ENCODE assay signal across 25 cellular contexts in genomic region chr7:24328050-24328449, GRCh38. TPM values are rescaled to one million over a fixed set of nuclear protein-coding genes. Genes with fewer than 3 reads are reported as not detected.
A peak's percentile ranks its signal among the peaks of the same experiment; 100 is the strongest.
DNase-seq lines count a peak whose midpoint lies in the region; FAIRE-seq and TF ChIP-seq lines count a peak whose summit lies in the region.
"Had no signal": no experiment of that assay in that cellular context is flagged by ENCODE, and none has a peak within 500 bp of the region (broad histone marks: within the 10 kb centered on the region; RNA-seq: fewer than 3 reads in every experiment).

No MANE protein-coding gene starts in this region.

- H3K9me3 Mint-ChIP-seq in endothelial cell (ENCODE audit: unreplicated experiment) = no peaks in the 10 kb centered on the region

- H3K4me3 Mint-ChIP-seq in endothelial cell (ENCODE audit: unreplicated experiment) = no peak overlapping the region

- H3K36me3 ChIP-seq in bronchial epithelial cell (ENCODE audit: control insufficient read depth, insufficient read depth, low read length) (no peaks in the 10 kb centered on the region), smooth muscle cell (ENCODE audit: low read depth) (no peaks in the 10 kb centered on the region)
- H3K36me3 ChIP-seq: BE2C, brain microvascular endothelial cell, heart right ventricle, MG63, Peyer's patch had no signal

- DNase-seq in NCI-H187 treated with DMSO at 0.1 percent for 48 hours (lab: John Stamatoyannopoulos, UW) = peak; percentile 35
- DNase-seq in NCI-H187 (lab: John Stamatoyannopoulos, UW) = no peak
- DNase-seq in NCI-H1105 treated with DMSO at 0.1 percent for 48 hours (lab: John Stamatoyannopoulos, UW) = peak; percentile 36
- peak; percentile 22 for DNase-seq in bronchial epithelial cell (ENCODE audit: low read depth)
- no peak for DNase-seq in smooth muscle cell (lab: John Stamatoyannopoulos, UW; ENCODE audit: unreplicated experiment)
- DNase-seq in SHP77 treated with DMSO at 0.1 percent for 48 hours (lab: John Stamatoyannopoulos, UW) = no peak
- no peak for DNase-seq in middle frontal gyrus (ENCODE audit: extremely low spot score, low spot score)
- no peak for DNase-seq in endothelial cell (ENCODE audit: low spot score)
- DNase-seq: activated CD8-positive, alpha-beta memory T cell treated with anti-CD3 and anti-CD28 coated beads, Interleukin-2, amount 50 U/mL, for 48 hours; BE2C; brain microvascular endothelial cell; Calu3; cortex of kidney; heart right ventricle; left ventricle myocardium superior; MG63; nucleus accumbens; Peyer's patch; retina; stimulated activated CD4-positive, alpha-beta T cell treated with anti-CD3 and anti-CD28 coated beads, Interleukin-12 subunit alpha, Interleukin-12 subunit beta, amount 100 ng/mL, for 4 hours had no signal

- no peak overlapping the region for H3K9ac ChIP-seq in smooth muscle cell (ENCODE audit: low read depth)

- H3K9me3 ChIP-seq in smooth muscle cell (replicated peaks; ENCODE audit: low read depth) = no peaks in the 10 kb centered on the region
- H3K9me3 ChIP-seq: A549, BE2C, MG63, Peyer's patch had no signal

- TF ChIP-seq CTCF in bronchial epithelial cell (IDR thresholded peaks at IDR 0.05; ENCODE audit: insufficient read depth, low read length, severe bottlenecking) (no peak), smooth muscle cell (IDR thresholded peaks at IDR 0.05; ENCODE audit: borderline replicate concordance, insufficient read depth, poor library complexity, severe bottlenecking) (no peak), endothelial cell (IDR thresholded peaks at IDR 0.05; ENCODE audit: unreplicated experiment) (no peak)

- peak overlapping the region; percentile 17 for H3K4me2 ChIP-seq in smooth muscle cell
- H3K4me2 ChIP-seq: A549 had no signal

- no peaks in the 10 kb centered on the region for H3K4me1 Mint-ChIP-seq in endothelial cell (ENCODE audit: unreplicated experiment)

- no peaks in the 10 kb centered on the region for H3K27me3 Mint-ChIP-seq in endothelial cell (ENCODE audit: unreplicated experiment)

- H3K27ac Mint-ChIP-seq in endothelial cell (ENCODE audit: unreplicated experiment) = no peak overlapping the region

- 49% methylated on average over 5 of the region's 5 CpGs for WGBS in smooth muscle cell (ENCODE audit: low lambda C conversion rate)

- no peak overlapping the region for H3K4me3 ChIP-seq in bronchial epithelial cell (ENCODE audit: low read depth, low read length)
- H3K4me3 ChIP-seq in smooth muscle cell = no peak overlapping the region
- H3K4me3 ChIP-seq: A549, heart right ventricle, MG63, Peyer's patch had no signal

- H3K27ac ChIP-seq in smooth muscle cell (ENCODE audit: low read depth) = peak overlapping the region; percentile 25
- H3K27ac ChIP-seq: A549, brain microvascular endothelial cell, heart right ventricle, Peyer's patch had no signal

- FAIRE-seq in bronchial epithelial cell (lab: Jason Lieb, UNC) = no peak
- FAIRE-seq: A549, endothelial cell of umbilical vein, GM18507 had no signal

- H3K4me1 ChIP-seq in smooth muscle cell (ENCODE audit: low read depth) = no peaks in the 10 kb centered on the region
- H3K4me1 ChIP-seq: A549, BE2C, heart right ventricle, Peyer's patch had no signal

- peak overlapping the region; percentile 17 for H2AFZ ChIP-seq in smooth muscle cell (ENCODE audit: low read depth)

- H3K79me2 ChIP-seq in smooth muscle cell (ENCODE audit: low read depth) = no peaks in the 10 kb centered on the region

- H3K36me3 Mint-ChIP-seq in endothelial cell (ENCODE audit: low read depth, unreplicated experiment) = no peaks in the 10 kb centered on the region

- H3K27me3 ChIP-seq in bronchial epithelial cell (ENCODE audit: control insufficient read depth, insufficient read depth, low read length) (no peaks in the 10 kb centered on the region), smooth muscle cell (ENCODE audit: low read depth) (no peaks in the 10 kb centered on the region)
- H3K27me3 ChIP-seq: BE2C, brain microvascular endothelial cell, heart right ventricle, MG63, Peyer's patch had no signal

- no peaks in the 10 kb centered on the region for H4K20me1 ChIP-seq in smooth muscle cell (ENCODE audit: low read depth)

- no peaks in the 10 kb centered on the region for H3F3A ChIP-seq in smooth muscle cell (ENCODE audit: low read depth)

RNA-seq across cellular contexts. Expression of gene NPY, which starts 44.1 kb away (rescaled TPM):
- total RNA-seq in bronchial epithelial cell (not detected in 2 replicates), smooth muscle cell (0.54 and 0.63 TPM in 2 replicates), endothelial cell (ENCODE audit: unreplicated experiment) (not detected)
- 5.4 and 10.6 TPM in 2 replicates for polyA plus RNA-seq in smooth muscle cell
- total RNA-seq: Calu3; endothelial cell of umbilical vein; heart right ventricle; left ventricle myocardium superior; SK-MEL-5; T-helper 2 cell treated with Interferon-gamma antibody and Interleukin-4, amounts not matched to agents 100 ng/mL and 5 ng/mL, for 36 hours had no signal
- polyA plus RNA-seq: A549, endothelial cell of umbilical vein had no signal

Comparison
In these comparisons a context has a peak if more than half of its experiments do, and no peak if none do; other contexts are left out.
1. DNase-seq: peak in NCI-H187 treated with DMSO at 0.1 percent for 48 hours (single experiment), NCI-H1105 treated with DMSO at 0.1 percent for 48 hours (single experiment) and bronchial epithelial cell (single experiment); none in NCI-H187 (0 of 2), smooth muscle cell (single experiment), SHP77 treated with DMSO at 0.1 percent for 48 hours (single experiment), middle frontal gyrus (single experiment) and endothelial cell (single experiment).